Comparison of ENCODE assay signal across 9 cellular contexts in genomic region chr13:43804461-43805070, GRCh38. TPM values are rescaled to one million over a fixed set of nuclear protein-coding genes. Genes with fewer than 3 reads are reported as not detected.
DNase-seq lines count a peak whose midpoint lies in the region; ATAC-seq and TF ChIP-seq lines count a peak whose summit lies in the region.
"Had no signal": no experiment of that assay in that cellular context is flagged by ENCODE, and none has a peak within 500 bp of the region (broad histone marks: within the 10 kb centered on the region; RNA-seq: fewer than 3 reads in every experiment).

No MANE protein-coding gene starts in this region.

- TF ChIP-seq POLR2A in tibial nerve (IDR thresholded peaks at IDR 0.05), result no peak

- no peaks in the 10 kb centered on the region for H3K36me3 ChIP-seq in left lung
- H3K36me3 ChIP-seq in tibial nerve, result no peaks in the 10 kb centered on the region

- CTCF ChIA-PET in activated CD4-positive, alpha-beta memory T cell treated with anti-CD3 and anti-CD28 coated beads for 36 hours (lab: Charles Lee), result interaction anchor here (0.6 to 3.3 kb wide), 24 partner anchors 9 to 1209 kb away, joined by 3 to 35 read pairs (median 4); partner anchors contain the start of genes CCDC122, DNAJC15 and LACC1

- H3K27ac ChIP-seq in caudate nucleus (ENCODE audit: low read depth, low read length), result peak overlapping the region; percentile 92
- H3K27ac ChIP-seq in left lung, result no peak overlapping the region
- H3K27ac ChIP-seq in tibial nerve, result peak overlapping the region in 1 of 4 donors; percentile 24

- H3K4me3 Mint-ChIP-seq in activated CD4-positive, alpha-beta memory T cell treated with anti-CD3 and anti-CD28 coated beads for 36 hours, result no peak overlapping the region

- peaks cover 13% of the 10 kb centered on the region for H3K4me1 Mint-ChIP-seq in activated CD4-positive, alpha-beta memory T cell treated with anti-CD3 and anti-CD28 coated beads for 36 hours (ENCODE audit: low read depth)

- TF ChIP-seq CTCF in left lung (IDR thresholded peaks at IDR 0.05), result peak; percentile 31 to 49
- peak; percentile 38 to 69 (median 47) for TF ChIP-seq CTCF in tibial nerve (IDR thresholded peaks at IDR 0.05)

- WGBS in tibial nerve, 2 donors, result 22 to 23% methylated on average over 5 of the region's 5 CpGs

- intact Hi-C loops in left lung (cut with DNase I), result no loop called here
- intact Hi-C loops in activated CD4-positive, alpha-beta memory T cell treated with anti-CD3 and anti-CD28 coated beads for 36 hours (cut with micrococcal nuclease), result loop anchor here (1.0 to 10.0 kb wide), 5 partner anchors 7 to 1207 kb away; no protein-coding TSS in a partner anchor

- no peaks in the 10 kb centered on the region for H3K27me3 ChIP-seq in left lung
- H3K27me3 ChIP-seq in tibial nerve, result no peaks in the 10 kb centered on the region

- peaks cover 26% of the 10 kb centered on the region for H3K27me3 Mint-ChIP-seq in activated CD4-positive, alpha-beta memory T cell treated with anti-CD3 and anti-CD28 coated beads for 36 hours

- no peaks in the 10 kb centered on the region for H3K36me3 Mint-ChIP-seq in activated CD4-positive, alpha-beta memory T cell treated with anti-CD3 and anti-CD28 coated beads for 36 hours

- no peak for TF ChIP-seq EP300 in tibial nerve (IDR thresholded peaks at IDR 0.05)

- peak; percentile 45 for ATAC-seq in HG02678 (IDR thresholded peaks at IDR 0.05; ENCODE audit: unreplicated experiment)
- peak; percentile 83 for ATAC-seq in left lung

- H3K9me3 ChIP-seq in left lung (no peaks in the 10 kb centered on the region), tibial nerve (no peaks in the 10 kb centered on the region)

- H3K4me3 ChIP-seq in left lung, result no peak overlapping the region
- H3K4me3 ChIP-seq in tibial nerve, result no peak overlapping the region

- POLR2A ChIA-PET in activated CD4-positive, alpha-beta memory T cell treated with anti-CD3 and anti-CD28 coated beads for 36 hours (lab: Charles Lee), result no interaction called here

- no peak overlapping the region for H3K27ac Mint-ChIP-seq in activated CD4-positive, alpha-beta memory T cell treated with anti-CD3 and anti-CD28 coated beads for 36 hours

- DNase-seq in COR-L47 (lab: John Stamatoyannopoulos, UW) (peak; percentile 69), NCI-H82 (lab: John Stamatoyannopoulos, UW) (peak; percentile 92), caudate nucleus (lab: John Stamatoyannopoulos, UW) (peak in 6 of 61 donors; percentile 3 to 53 (median 12)), left lung (no peak), tibial nerve (ENCODE audit: low spot score in 2 of 2) (peak in 1 of 2 donors; percentile 81), GM19240 (ENCODE audit: insufficient read length, low spot score) (no peak)
- DNase-seq in activated CD4-positive, alpha-beta memory T cell treated with anti-CD3 and anti-CD28 coated beads for 36 hours, result no peak
- DNase-seq: right cardiac atrium had no signal

- no peaks in the 10 kb centered on the region for H3K4me1 ChIP-seq in left lung
- peaks cover 0 to 14% (median 0%) of the 10 kb centered on the region in 4 donors for H3K4me1 ChIP-seq in tibial nerve

- no peaks in the 10 kb centered on the region for H3K9me3 Mint-ChIP-seq in activated CD4-positive, alpha-beta memory T cell treated with anti-CD3 and anti-CD28 coated beads for 36 hours

RNA-seq across cellular contexts. Expression of gene ENOX1, which starts 17.8 kb away (rescaled TPM):
- total RNA-seq in left lung (1 to 10 TPM; 1.5 to 2.0 TPM), tibial nerve (1 to 10 TPM; 2.6 to 8.2 (median 4.6) TPM)
- total RNA-seq in activated CD4-positive, alpha-beta memory T cell treated with anti-CD3 and anti-CD28 coated beads for 36 hours, result under 1 TPM; 0.44 to 0.45 TPM

Comparison
In these comparisons a context has a peak if more than half of its experiments do, and no peak if none do; other contexts are left out.
1. DNase-seq: peak in COR-L47 (single experiment) and NCI-H82 (single experiment); none in left lung (0 of 2), activated CD4-positive, alpha-beta memory T cell treated with anti-CD3 and anti-CD28 coated beads for 36 hours (single experiment) and GM19240 (single experiment).